In genomic region chr20:49219091-49219923, GRCh38 we compare ENCODE assay signal across 7 cellular contexts. TPM values are rescaled to one million over a fixed set of nuclear protein-coding genes. Genes with fewer than 3 reads are reported as not detected.
A peak's percentile ranks its signal among the peaks of the same experiment; 100 is the strongest.
DNase-seq lines count a peak whose midpoint lies in the region; ATAC-seq, FAIRE-seq and TF ChIP-seq lines count a peak whose summit lies in the region.

A gene with protein sequence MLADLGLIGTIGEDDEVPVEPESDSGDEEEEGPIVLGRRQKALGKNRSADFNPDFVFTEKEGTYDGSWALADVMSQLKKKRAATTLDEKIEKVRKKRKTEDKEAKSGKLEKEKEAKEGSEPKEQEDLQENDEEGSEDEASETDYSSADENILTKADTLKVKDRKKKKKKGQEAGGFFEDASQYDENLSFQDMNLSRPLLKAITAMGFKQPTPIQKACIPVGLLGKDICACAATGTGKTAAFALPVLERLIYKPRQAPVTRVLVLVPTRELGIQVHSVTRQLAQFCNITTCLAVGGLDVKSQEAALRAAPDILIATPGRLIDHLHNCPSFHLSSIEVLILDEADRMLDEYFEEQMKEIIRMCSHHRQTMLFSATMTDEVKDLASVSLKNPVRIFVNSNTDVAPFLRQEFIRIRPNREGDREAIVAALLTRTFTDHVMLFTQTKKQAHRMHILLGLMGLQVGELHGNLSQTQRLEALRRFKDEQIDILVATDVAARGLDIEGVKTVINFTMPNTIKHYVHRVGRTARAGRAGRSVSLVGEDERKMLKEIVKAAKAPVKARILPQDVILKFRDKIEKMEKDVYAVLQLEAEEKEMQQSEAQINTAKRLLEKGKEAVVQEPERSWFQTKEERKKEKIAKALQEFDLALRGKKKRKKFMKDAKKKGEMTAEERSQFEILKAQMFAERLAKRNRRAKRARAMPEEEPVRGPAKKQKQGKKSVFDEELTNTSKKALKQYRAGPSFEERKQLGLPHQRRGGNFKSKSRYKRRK (plus strand): TSS chr20:49219416. CDS start chr20:49219449, 33 bp downstream.

- WGBS in body of pancreas, 2 donors: 0% methylated on average over 44 to 46 of the region's 46 CpGs

- TF ChIP-seq CTCF in body of pancreas (IDR thresholded peaks at IDR 0.05): peak in 1 of 7 experiments; percentile 12

- intact Hi-C loops in body of pancreas (cut with DNase I): loop anchor here (5.0 kb wide), 1 partner anchor 87 kb away; no protein-coding TSS in a partner anchor
- intact Hi-C loops in sciatic nerve (cut with DNase I): no loop called here

- ATAC-seq in GM18519 (IDR thresholded peaks at IDR 0.05; ENCODE audit: low FRiP score, unreplicated experiment) (peak; percentile 65), HG03060 (IDR thresholded peaks at IDR 0.05; ENCODE audit: low read depth, unreplicated experiment) (peak; percentile 61), body of pancreas (peak; percentile 97), sciatic nerve (peak; percentile 99)

- peaks cover 12 to 13% of the 10 kb centered on the region in 2 donors for H3K36me3 ChIP-seq in body of pancreas (replicated peaks in 1 of 2; ENCODE audit: insufficient read depth in 1 of 2, low read depth in 2 of 2)

- peak within 1 kb of the TSS; percentile 73 to 82 for H3K4me3 ChIP-seq in body of pancreas

- no peaks in the 10 kb centered on the region for H3K9me3 ChIP-seq in body of pancreas

- peak; percentile 94 for FAIRE-seq in TTC549 (lab: Jason Lieb, UNC)

- peak; percentile 97 for DNase-seq in NCI-H2107 treated with DMSO at 0.1 percent for 48 hours (lab: John Stamatoyannopoulos, UW; ENCODE audit: unreplicated experiment)
- DNase-seq in body of pancreas: peak; percentile 97 to 99 (median 98)
- DNase-seq in iPS DF 19.7 (ENCODE audit: low read depth, low spot score): peak; percentile 95
- DNase-seq in sciatic nerve (ENCODE audit: low spot score): peak; percentile 98

- H3K27me3 ChIP-seq in body of pancreas: no peaks in the 10 kb centered on the region

- peaks cover 24% of the 10 kb centered on the region for H3K4me1 ChIP-seq in body of pancreas

- H3K27ac ChIP-seq in body of pancreas: peak within 1 kb of the TSS; percentile 61 to 87 (median 72)

- TF ChIP-seq POLR2A in body of pancreas (IDR thresholded peaks at IDR 0.05): peak; percentile 47 to 86 (median 85)

RNA-seq across cellular contexts. Expression of the gene that starts here (rescaled TPM):
- total RNA-seq in body of pancreas (10 to 100 TPM; 18.2 to 42.8 TPM), sciatic nerve (31.2 TPM)

Comparison
In these comparisons a context has a peak if more than half of its experiments do, and no peak if none do; other contexts are left out.
1. Peak in every context shown above with its lines: DNase-seq, ATAC-seq, H3K4me3 ChIP-seq and H3K27ac ChIP-seq.